ENCODE assay signal across 2 cellular contexts in genomic region chrX:49330421-49330820, GRCh38. TPM values are rescaled to one million over a fixed set of nuclear protein-coding genes. Genes with fewer than 3 reads are reported as not detected.
"Had no signal": no experiment of that assay in that cellular context is flagged by ENCODE, and none has a peak within 500 bp of the region (broad histone marks: within the 10 kb centered on the region; RNA-seq: fewer than 3 reads in every experiment).

No MANE protein-coding gene starts in this region.

RNA-seq across cellular contexts. Expression of gene GAGE13, which starts 1.0 kb away (rescaled TPM):
- total RNA-seq: G401, GM12878 had no signal

RNA-seq across cellular contexts. Expression of gene GAGE12J, which starts 8.6 kb away (rescaled TPM):
- total RNA-seq: G401, GM12878 had no signal

RNA-seq across cellular contexts. Expression of gene GAGE10, which starts 27.0 kb away (rescaled TPM):
- total RNA-seq: G401, GM12878 had no signal
